Comparison of ENCODE assay signal across 9 cellular contexts in genomic region chr4:54840992-54841768, GRCh38.
A peak's percentile ranks its signal among the peaks of the same experiment; 100 is the strongest.
DNase-seq lines count a peak whose midpoint lies in the region; ATAC-seq, FAIRE-seq and TF ChIP-seq lines count a peak whose summit lies in the region.
"Had no signal": no experiment of that assay in that cellular context is flagged by ENCODE, and none has a peak within 500 bp of the region (broad histone marks: within the 10 kb centered on the region; RNA-seq: fewer than 3 reads in every experiment).

No MANE protein-coding gene starts in this region.

- POLR2A ChIA-PET in GM10248 (lab: Yijun Ruan, JAX), result no interaction called here

- peak; percentile 59 for DNase-seq in EL
- peak; percentile 41 for DNase-seq in HS-27A (ENCODE audit: low read depth)
- no peak for DNase-seq in ascending aorta (ENCODE audit: low spot score in 2 of 2)
- no peak for DNase-seq in psoas muscle
- no peak for DNase-seq in GM10248 (ENCODE audit: extremely low spot score)
- no peak for DNase-seq in pancreas
- DNase-seq: spleen had no signal

- H3K36me3 ChIP-seq in ascending aorta, result no peaks in the 10 kb centered on the region
- H3K36me3 ChIP-seq in liver (ENCODE audit: control insufficient read depth in 4 of 4, insufficient read depth in 3 of 4, low read depth in 1 of 4, low read length in 3 of 4), result no peaks in the 10 kb centered on the region
- no peaks in the 10 kb centered on the region for H3K36me3 ChIP-seq in psoas muscle (ENCODE audit: insufficient read depth in 1 of 2, low read depth in 1 of 2)
- no peaks in the 10 kb centered on the region for H3K36me3 ChIP-seq in pancreas
- H3K36me3 ChIP-seq: spleen had no signal

- TF ChIP-seq RAD21 in liver (IDR thresholded peaks at IDR 0.05), result peak; percentile 21 to 52

- CTCF ChIA-PET in GM10248 (lab: Yijun Ruan, JAX), result interaction anchor here (1.0 to 2.1 kb wide), 4 partner anchors 9 to 157 kb away, joined by 3 to 6 read pairs (median 4); no protein-coding TSS in a partner anchor

- H3K9me3 ChIP-seq in ascending aorta (no peaks in the 10 kb centered on the region), liver (ENCODE audit: control insufficient read depth in 4 of 4, low read length in 3 of 4) (no peaks in the 10 kb centered on the region), psoas muscle (no peaks in the 10 kb centered on the region), pancreas (no peaks in the 10 kb centered on the region)
- H3K9me3 ChIP-seq: spleen had no signal

- intact Hi-C loops in ascending aorta (cut with DNase I) (loop anchor here (5.0 kb wide), 1 partner anchor 519 kb away; no protein-coding TSS in a partner anchor), psoas muscle (cut with DNase I) (no loop called here), pancreas (cut with DNase I) (no loop called here)

- H3K4me1 ChIP-seq in ascending aorta, result no peaks in the 10 kb centered on the region
- H3K4me1 ChIP-seq in liver (ENCODE audit: control insufficient read depth in 4 of 4, insufficient read depth in 4 of 4, low read length in 3 of 4), result no peaks in the 10 kb centered on the region
- H3K4me1 ChIP-seq in psoas muscle, result no peaks in the 10 kb centered on the region
- H3K4me1 ChIP-seq in pancreas, result no peaks in the 10 kb centered on the region
- H3K4me1 ChIP-seq: spleen had no signal

- 38% methylated on average over 2 of the region's 2 CpGs for WGBS in liver
- WGBS in psoas muscle, 3 donors, result 60 to 73% (median 70%) methylated on average over 2 of the region's 2 CpGs
- 39 to 59% methylated on average over 2 of the region's 2 CpGs for WGBS in pancreas, 2 donors

- H3K9ac ChIP-seq in liver (ENCODE audit: low read depth in 1 of 2, low read length in 2 of 2), result no peak overlapping the region

- ATAC-seq in GM19467 (IDR thresholded peaks at IDR 0.05; ENCODE audit: unreplicated experiment) (no peak), psoas muscle (no peak), pancreas (no peak)

- peak in 2 of 3 experiments; percentile 21 to 44 for TF ChIP-seq CTCF in ascending aorta (IDR thresholded peaks at IDR 0.05)
- no peak for TF ChIP-seq CTCF in liver (IDR thresholded peaks at IDR 0.05; ENCODE audit: low read depth, low read length, missing input control)
- no peak for TF ChIP-seq CTCF in psoas muscle (IDR thresholded peaks at IDR 0.05)
- TF ChIP-seq CTCF in GM10248 (IDR thresholded peaks at IDR 0.05; ENCODE audit: control extremely low read depth, extremely low read depth, low read depth, missing control alignments), result no peak
- TF ChIP-seq CTCF in pancreas (IDR thresholded peaks at IDR 0.05), result no peak

- H3K4me3 ChIP-seq in ascending aorta (no peak overlapping the region), liver (ENCODE audit: low read depth in 1 of 3, low read length in 3 of 3) (no peak overlapping the region), psoas muscle (no peak overlapping the region), pancreas (no peak overlapping the region)
- H3K4me3 ChIP-seq: spleen had no signal

- H3K27ac ChIP-seq in ascending aorta, result no peak overlapping the region
- no peak overlapping the region for H3K27ac ChIP-seq in liver (ENCODE audit: low read depth in 1 of 2, low read length in 2 of 2)
- no peak overlapping the region for H3K27ac ChIP-seq in psoas muscle
- H3K27ac ChIP-seq in pancreas, result no peak overlapping the region
- H3K27ac ChIP-seq: spleen had no signal

- no peak for FAIRE-seq in pancreas (lab: Jason Lieb, UNC)

- H3K27me3 ChIP-seq in ascending aorta (no peaks in the 10 kb centered on the region), liver (ENCODE audit: control insufficient read depth in 4 of 4, insufficient read depth in 4 of 4, low read length in 3 of 4) (no peaks in the 10 kb centered on the region), psoas muscle (ENCODE audit: insufficient read depth in 3 of 3, low read length in 2 of 3) (no peaks in the 10 kb centered on the region), pancreas (no peaks in the 10 kb centered on the region)
- H3K27me3 ChIP-seq: spleen had no signal

TF ChIP-seq in liver, 16 proteins besides CTCF, POLR2A, EP300 and RAD21:
- TF ChIP-seq, protein P1, sequence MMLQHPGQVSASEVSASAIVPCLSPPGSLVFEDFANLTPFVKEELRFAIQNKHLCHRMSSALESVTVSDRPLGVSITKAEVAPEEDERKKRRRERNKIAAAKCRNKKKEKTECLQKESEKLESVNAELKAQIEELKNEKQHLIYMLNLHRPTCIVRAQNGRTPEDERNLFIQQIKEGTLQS (IDR thresholded peaks at IDR 0.05), result no peak
- TF ChIP-seq TAF1 (conservative IDR thresholded peaks at IDR 0.05) (no peak), SP1 (IDR thresholded peaks at IDR 0.05) (no peak), YY1 (IDR thresholded peaks at IDR 0.05) (no peak), JUND (IDR thresholded peaks at IDR 0.05) (no peak), HNF4G (IDR thresholded peaks at IDR 0.05) (no peak), FOXA1 (IDR thresholded peaks at IDR 0.05) (no peak), RXRA (IDR thresholded peaks at IDR 0.05) (no peak), NR2F2 (IDR thresholded peaks at IDR 0.05) (no peak), EGR1 (IDR thresholded peaks at IDR 0.05; ENCODE audit: low read depth in 2 of 2) (no peak), FOXA2 (IDR thresholded peaks at IDR 0.05) (no peak), GABPA (IDR thresholded peaks at IDR 0.05 in 1 of 2, conservative IDR thresholded peaks at IDR 0.05 in 1 of 2) (no peak), HNF4A (conservative IDR thresholded peaks at IDR 0.05) (no peak)
- TF ChIP-seq, protein P2, sequence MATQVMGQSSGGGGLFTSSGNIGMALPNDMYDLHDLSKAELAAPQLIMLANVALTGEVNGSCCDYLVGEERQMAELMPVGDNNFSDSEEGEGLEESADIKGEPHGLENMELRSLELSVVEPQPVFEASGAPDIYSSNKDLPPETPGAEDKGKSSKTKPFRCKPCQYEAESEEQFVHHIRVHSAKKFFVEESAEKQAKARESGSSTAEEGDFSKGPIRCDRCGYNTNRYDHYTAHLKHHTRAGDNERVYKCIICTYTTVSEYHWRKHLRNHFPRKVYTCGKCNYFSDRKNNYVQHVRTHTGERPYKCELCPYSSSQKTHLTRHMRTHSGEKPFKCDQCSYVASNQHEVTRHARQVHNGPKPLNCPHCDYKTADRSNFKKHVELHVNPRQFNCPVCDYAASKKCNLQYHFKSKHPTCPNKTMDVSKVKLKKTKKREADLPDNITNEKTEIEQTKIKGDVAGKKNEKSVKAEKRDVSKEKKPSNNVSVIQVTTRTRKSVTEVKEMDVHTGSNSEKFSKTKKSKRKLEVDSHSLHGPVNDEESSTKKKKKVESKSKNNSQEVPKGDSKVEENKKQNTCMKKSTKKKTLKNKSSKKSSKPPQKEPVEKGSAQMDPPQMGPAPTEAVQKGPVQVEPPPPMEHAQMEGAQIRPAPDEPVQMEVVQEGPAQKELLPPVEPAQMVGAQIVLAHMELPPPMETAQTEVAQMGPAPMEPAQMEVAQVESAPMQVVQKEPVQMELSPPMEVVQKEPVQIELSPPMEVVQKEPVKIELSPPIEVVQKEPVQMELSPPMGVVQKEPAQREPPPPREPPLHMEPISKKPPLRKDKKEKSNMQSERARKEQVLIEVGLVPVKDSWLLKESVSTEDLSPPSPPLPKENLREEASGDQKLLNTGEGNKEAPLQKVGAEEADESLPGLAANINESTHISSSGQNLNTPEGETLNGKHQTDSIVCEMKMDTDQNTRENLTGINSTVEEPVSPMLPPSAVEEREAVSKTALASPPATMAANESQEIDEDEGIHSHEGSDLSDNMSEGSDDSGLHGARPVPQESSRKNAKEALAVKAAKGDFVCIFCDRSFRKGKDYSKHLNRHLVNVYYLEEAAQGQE (IDR thresholded peaks at IDR 0.05), result no peak
- TF ChIP-seq, protein P3, sequence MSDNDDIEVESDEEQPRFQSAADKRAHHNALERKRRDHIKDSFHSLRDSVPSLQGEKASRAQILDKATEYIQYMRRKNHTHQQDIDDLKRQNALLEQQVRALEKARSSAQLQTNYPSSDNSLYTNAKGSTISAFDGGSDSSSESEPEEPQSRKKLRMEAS (IDR thresholded peaks at IDR 0.05), result no peak
- TF ChIP-seq, protein P4, sequence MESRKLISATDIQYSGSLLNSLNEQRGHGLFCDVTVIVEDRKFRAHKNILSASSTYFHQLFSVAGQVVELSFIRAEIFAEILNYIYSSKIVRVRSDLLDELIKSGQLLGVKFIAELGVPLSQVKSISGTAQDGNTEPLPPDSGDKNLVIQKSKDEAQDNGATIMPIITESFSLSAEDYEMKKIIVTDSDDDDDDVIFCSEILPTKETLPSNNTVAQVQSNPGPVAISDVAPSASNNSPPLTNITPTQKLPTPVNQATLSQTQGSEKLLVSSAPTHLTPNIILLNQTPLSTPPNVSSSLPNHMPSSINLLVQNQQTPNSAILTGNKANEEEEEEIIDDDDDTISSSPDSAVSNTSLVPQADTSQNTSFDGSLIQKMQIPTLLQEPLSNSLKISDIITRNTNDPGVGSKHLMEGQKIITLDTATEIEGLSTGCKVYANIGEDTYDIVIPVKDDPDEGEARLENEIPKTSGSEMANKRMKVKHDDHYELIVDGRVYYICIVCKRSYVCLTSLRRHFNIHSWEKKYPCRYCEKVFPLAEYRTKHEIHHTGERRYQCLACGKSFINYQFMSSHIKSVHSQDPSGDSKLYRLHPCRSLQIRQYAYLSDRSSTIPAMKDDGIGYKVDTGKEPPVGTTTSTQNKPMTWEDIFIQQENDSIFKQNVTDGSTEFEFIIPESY (IDR thresholded peaks at IDR 0.05), result no peak

Comparison
In these comparisons a context has a peak if more than half of its experiments do, and no peak if none do; other contexts are left out.
1. DNase-seq: peak in EL (single experiment) and HS-27A (single experiment); none in ascending aorta (0 of 2), psoas muscle (0 of 2), GM10248 (single experiment) and pancreas (0 of 6).
2. CTCF ChIP-seq: peak in ascending aorta (2 of 3); none in liver (single experiment), psoas muscle (single experiment), GM10248 (single experiment) and pancreas (0 of 4).